1 cellular context compared by ENCODE assay signal in the genomic region with DNA sequence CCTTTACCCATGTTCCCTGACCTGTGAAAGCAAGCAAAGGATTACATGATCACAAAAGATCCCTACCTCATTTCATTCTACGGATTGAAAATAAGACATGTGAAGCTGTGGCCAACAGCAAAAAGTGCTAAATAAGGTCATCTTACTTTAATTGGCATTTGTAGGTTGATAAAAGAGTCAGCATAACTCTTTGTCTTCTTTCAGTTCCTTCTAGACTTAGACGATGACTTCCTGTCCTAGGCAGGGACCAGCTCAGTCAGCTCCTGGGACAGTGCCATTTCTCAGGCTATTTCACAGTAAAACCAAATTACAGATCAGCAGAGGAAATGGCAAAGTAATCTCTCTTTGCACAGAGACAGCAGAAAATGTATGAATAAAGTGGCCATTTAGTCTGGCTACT.
TF ChIP-seq lines count a peak whose summit lies in the region.

No MANE protein-coding gene starts in this region.

TF ChIP-seq in HepG2, 621 proteins besides CTCF, POLR2A, EP300 and RAD21 (continued from another document):
- TF ChIP-seq MAZ (IDR thresholded peaks at IDR 0.05; ENCODE audit: borderline replicate concordance, low read depth, low read length) = no peak
- TF ChIP-seq MAZ (CRISPR knock-in tag; IDR thresholded peaks at IDR 0.05; ENCODE audit: low read depth) = no peak
- TF ChIP-seq ZBTB3 (CRISPR knock-in tag; IDR thresholded peaks at IDR 0.05; ENCODE audit: borderline replicate concordance, low read depth) = no peak
- no peak for TF ChIP-seq SOX5 (CRISPR knock-in tag; IDR thresholded peaks at IDR 0.05; ENCODE audit: borderline replicate concordance)
- no peak for TF ChIP-seq YEATS2 (CRISPR knock-in tag; IDR thresholded peaks at IDR 0.05; ENCODE audit: borderline replicate concordance)
- no peak for TF ChIP-seq DNMT1 (CRISPR knock-in tag; IDR thresholded peaks at IDR 0.05)
TF ChIP-seq in HepG2: peak in this region for 0.
